ENCODE assay signal across 8 cellular contexts in the genomic region with DNA sequence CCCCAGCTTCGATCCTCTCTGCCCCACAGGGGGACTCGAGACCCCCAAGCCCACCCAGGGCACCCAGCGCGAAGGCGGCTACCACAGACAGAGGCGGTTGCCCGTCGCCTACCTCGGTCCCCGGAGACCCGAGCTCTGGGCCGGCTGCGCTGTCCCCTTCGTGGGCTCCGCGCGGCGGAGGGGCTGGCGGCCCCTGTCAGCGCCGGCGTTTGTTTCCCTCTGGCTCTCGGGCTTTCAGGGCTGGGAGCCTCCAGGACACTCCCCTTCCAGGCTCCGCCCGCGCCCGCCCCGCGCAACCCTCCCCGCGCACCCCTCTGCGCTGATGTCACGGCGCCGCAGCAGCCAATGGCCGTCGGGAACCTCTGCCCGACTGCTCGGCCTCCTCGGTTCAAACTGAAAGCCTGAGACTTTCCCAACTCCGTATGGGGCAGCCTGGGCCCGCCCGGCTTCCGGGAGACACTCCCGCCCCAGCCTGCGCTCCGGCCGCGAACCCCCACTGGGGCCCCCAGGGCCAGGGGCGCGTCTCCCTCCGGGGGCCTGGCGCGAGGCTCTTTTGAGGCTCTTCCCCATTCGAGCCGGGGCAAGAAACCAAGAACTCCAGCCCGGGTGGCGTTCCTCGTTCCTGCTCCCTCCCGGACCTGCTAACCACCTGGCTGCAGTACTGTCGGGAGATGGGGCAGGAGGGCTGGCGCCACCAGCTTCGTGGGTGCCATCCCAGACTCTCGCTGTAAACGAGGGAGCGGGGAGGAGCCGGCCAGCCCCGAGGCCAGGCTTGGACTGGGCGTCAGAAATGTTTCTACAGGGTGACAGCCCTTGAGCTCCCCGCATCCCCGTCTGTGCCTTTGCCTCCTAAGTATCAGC. TPM values are rescaled to one million over a fixed set of nuclear protein-coding genes. Genes with fewer than 3 reads are reported as not detected.
DNase-seq lines count a peak whose midpoint lies in the region; ATAC-seq and TF ChIP-seq lines count a peak whose summit lies in the region.

TSS of gene CDC42EP4 (minus strand) at position 221 of the 861 bp plus-strand sequence. CDS start 25,501 bp downstream, outside the sequence.

- peak within 1 kb of the TSS; percentile 93 for H3K4me3 ChIP-seq in fibroblast of mammary gland (ENCODE audit: control insufficient read depth, low read depth, low read length)
- peak within 1 kb of the TSS; percentile 80 for H3K4me3 ChIP-seq in naive thymus-derived CD4-positive, alpha-beta T cell (ENCODE audit: low read length)

- H3K4me3 Mint-ChIP-seq in IgD-negative memory B cell, result peak within 1 kb of the TSS; percentile 85 to 94 (median 92)
- peak within 1 kb of the TSS; percentile 84 to 91 (median 88) for H3K4me3 Mint-ChIP-seq in naive thymus-derived CD4-positive, alpha-beta T cell
- H3K4me3 Mint-ChIP-seq in stimulated activated memory B cell treated with anti-CD40 and anti-IgM and Interleukin-4, amounts not matched to agents 10 μg/mL and 1 μg/mL and 100 μg/mL, for 72 hours, result peak within 1 kb of the TSS; percentile 81

- ATAC-seq in GM21576 (IDR thresholded peaks at IDR 0.05; ENCODE audit: unreplicated experiment), result peak; percentile 79
- ATAC-seq in naive thymus-derived CD4-positive, alpha-beta T cell, result peak; percentile 94
- ATAC-seq in stimulated activated memory B cell treated with anti-CD40 and anti-IgM and Interleukin-4, amounts not matched to agents 10 μg/mL and 1 μg/mL and 100 μg/mL, for 72 hours, result peak; percentile 94

- no peaks in the 10 kb centered on the region for H3K36me3 Mint-ChIP-seq in IgD-negative memory B cell
- no peaks in the 10 kb centered on the region for H3K36me3 Mint-ChIP-seq in naive thymus-derived CD4-positive, alpha-beta T cell
- no peaks in the 10 kb centered on the region for H3K36me3 Mint-ChIP-seq in stimulated activated memory B cell treated with anti-CD40 and anti-IgM and Interleukin-4, amounts not matched to agents 10 μg/mL and 1 μg/mL and 100 μg/mL, for 72 hours

- DNase-seq in DMS53 (lab: John Stamatoyannopoulos, UW) (peak; percentile 97), RKO (ENCODE audit: low spot score) (peak; percentile 91), fibroblast of mammary gland (ENCODE audit: low read depth) (peak; percentile 89)
- peak; percentile 79 for DNase-seq in activated T-helper 9 cell treated with anti-CD3 and anti-CD28 coated beads, Interleukin-2, amount 50 U/mL, for 16 hours (ENCODE audit: low read depth)
- DNase-seq in naive thymus-derived CD4-positive, alpha-beta T cell, result peak; percentile 70 to 89 (median 76)

- no peak for TF ChIP-seq CTCF in fibroblast of mammary gland (conservative IDR thresholded peaks at IDR 0.05; ENCODE audit: control insufficient read depth, insufficient read depth, low read depth, low read length)

- H3K27me3 ChIP-seq in naive thymus-derived CD4-positive, alpha-beta T cell (ENCODE audit: control insufficient read depth in 2 of 2, insufficient read depth in 2 of 2, low read length in 2 of 2), result no peaks in the 10 kb centered on the region

- CTCF ChIA-PET in naive thymus-derived CD4-positive, alpha-beta T cell (lab: Charles Lee), result interaction anchor here (0.7 to 1.3 kb wide), 2 partner anchors 89 to 585 kb away, joined by 3 to 5 read pairs; no protein-coding TSS in a partner anchor

- peak within 1 kb of the TSS; percentile 40 to 80 (median 80) for H3K27ac Mint-ChIP-seq in IgD-negative memory B cell
- peak within 1 kb of the TSS in 8 of 9 donors; percentile 5 to 86 (median 62) for H3K27ac Mint-ChIP-seq in naive thymus-derived CD4-positive, alpha-beta T cell
- H3K27ac Mint-ChIP-seq in stimulated activated memory B cell treated with anti-CD40 and anti-IgM and Interleukin-4, amounts not matched to agents 10 μg/mL and 1 μg/mL and 100 μg/mL, for 72 hours, result peak within 1 kb of the TSS; percentile 73

- POLR2A ChIA-PET in naive thymus-derived CD4-positive, alpha-beta T cell (lab: Charles Lee), result interaction anchor here (0.8 kb wide), 1 partner anchor 118 kb away, joined by 3 read pairs; no protein-coding TSS in a partner anchor

- peaks cover 7% of the 10 kb centered on the region for H3K27me3 Mint-ChIP-seq in IgD-negative memory B cell
- peaks cover 0 to 13% (median 0%) of the 10 kb centered on the region in 5 donors for H3K27me3 Mint-ChIP-seq in naive thymus-derived CD4-positive, alpha-beta T cell
- H3K27me3 Mint-ChIP-seq in stimulated activated memory B cell treated with anti-CD40 and anti-IgM and Interleukin-4, amounts not matched to agents 10 μg/mL and 1 μg/mL and 100 μg/mL, for 72 hours, result no peaks in the 10 kb centered on the region

- H3K4me1 Mint-ChIP-seq in IgD-negative memory B cell, result peaks cover 11 to 18% (median 16%) of the 10 kb centered on the region in 3 donors
- peaks cover 8 to 19% (median 13%) of the 10 kb centered on the region in 7 donors for H3K4me1 Mint-ChIP-seq in naive thymus-derived CD4-positive, alpha-beta T cell
- H3K4me1 Mint-ChIP-seq in stimulated activated memory B cell treated with anti-CD40 and anti-IgM and Interleukin-4, amounts not matched to agents 10 μg/mL and 1 μg/mL and 100 μg/mL, for 72 hours, result peaks cover 28% of the 10 kb centered on the region

- intact Hi-C loops in naive thymus-derived CD4-positive, alpha-beta T cell (cut with micrococcal nuclease), result loop anchor here (1.0 to 5.0 kb wide), 8 partner anchors 58 to 890 kb away; partner anchors contain the start of genes SLC39A11 (in 2 of the 2) and RPL38 (in 1 of the 2)

- peaks cover 0 to 2% (median 0%) of the 10 kb centered on the region in 3 donors for H3K9me3 Mint-ChIP-seq in IgD-negative memory B cell
- peaks cover 0 to 1% (median 0%) of the 10 kb centered on the region in 11 donors for H3K9me3 Mint-ChIP-seq in naive thymus-derived CD4-positive, alpha-beta T cell
- no peaks in the 10 kb centered on the region for H3K9me3 Mint-ChIP-seq in stimulated activated memory B cell treated with anti-CD40 and anti-IgM and Interleukin-4, amounts not matched to agents 10 μg/mL and 1 μg/mL and 100 μg/mL, for 72 hours

- H3K9me3 ChIP-seq in naive thymus-derived CD4-positive, alpha-beta T cell (ENCODE audit: control insufficient read depth in 2 of 3, low read length in 3 of 3), result no peaks in the 10 kb centered on the region

- H3K4me1 ChIP-seq in naive thymus-derived CD4-positive, alpha-beta T cell (ENCODE audit: control insufficient read depth in 2 of 2, insufficient read depth in 2 of 2, low read length in 2 of 2), result peaks cover 9 to 10% of the 10 kb centered on the region in 2 donors

- peaks cover 0 to 7% (median 0%) of the 10 kb centered on the region in 3 experiments for H3K36me3 ChIP-seq in naive thymus-derived CD4-positive, alpha-beta T cell (ENCODE audit: control insufficient read depth in 2 of 3, insufficient read depth in 3 of 3, low read length in 3 of 3)

- H3K27ac ChIP-seq in naive thymus-derived CD4-positive, alpha-beta T cell (ENCODE audit: low read depth, low read length), result peak within 1 kb of the TSS; percentile 75

RNA-seq across cellular contexts. Expression of gene CDC42EP4, which starts in this region (rescaled TPM):
- 0.39 TPM for polyA plus RNA-seq in IgD-negative memory B cell
- 10 to 100 TPM in 1 of 5 experiments, 1 to 10 TPM in 4; 1.4 to 15.8 (median 2.0) TPM for total RNA-seq in naive thymus-derived CD4-positive, alpha-beta T cell
- under 1 TPM; 0.19 to 0.28 TPM for polyA plus RNA-seq in naive thymus-derived CD4-positive, alpha-beta T cell

Comparison
In these comparisons a context has a peak if more than half of its experiments do, and no peak if none do; other contexts are left out.
1. Peak in every context shown above with its lines: DNase-seq, ATAC-seq, H3K4me3 ChIP-seq and H3K27ac ChIP-seq.